In genomic region chr21:42160111-42160949, GRCh38 we compare ENCODE assay signal across 25 cellular contexts. TPM values are rescaled to one million over a fixed set of nuclear protein-coding genes. Genes with fewer than 3 reads are reported as not detected.
DNase-seq lines count a peak whose midpoint lies in the region; ATAC-seq lines count a peak whose summit lies in the region.
"Had no signal": no experiment of that assay in that cellular context is flagged by ENCODE, and none has a peak within 500 bp of the region (broad histone marks: within the 10 kb centered on the region; RNA-seq: fewer than 3 reads in every experiment).

No MANE protein-coding gene starts in this region.

- H3K4me1 Mint-ChIP-seq in effector memory CD8-positive, alpha-beta T cell (ENCODE audit: low read depth in 2 of 2): peaks cover 13 to 15% of the 10 kb centered on the region in 2 donors

- DNase-seq in activated CD8-positive, alpha-beta memory T cell treated with anti-CD3 and anti-CD28 coated beads for 24 hours: peak; percentile 56
- DNase-seq in activated CD8-positive, alpha-beta memory T cell treated with anti-CD3 and anti-CD28 coated beads, Interleukin-2, amount 50 U/mL, for 4 hours: no peak
- DNase-seq in D341Med (ENCODE audit: low spot score): peak; percentile 19
- DNase-seq in effector memory CD8-positive, alpha-beta T cell: no peak
- DNase-seq in stimulated activated CD8-positive, alpha-beta memory T cell treated with anti-CD3 and anti-CD28 coated beads, Interleukin-4, amount 100 ng/mL, for 48 hours: peak; percentile 22
- DNase-seq in mesendoderm: no peak
- no peak for DNase-seq in central memory CD4-positive, alpha-beta T cell
- DNase-seq: activated B cell treated with CpG ODN at 0.5 μM for 24 hours; activated gamma-delta T cell; aorta; cerebellar nuclear complex; effector memory CD4-positive, alpha-beta T cell; Kasumi-1; NCI-H1092 treated with DMSO at 0.1 percent for 48 hours; NCI-H510A treated with DMSO at 0.1 percent for 48 hours; SK-N-SH; T-helper 9 cell; trophoblast cell had no signal

- no peaks in the 10 kb centered on the region for H3K79me2 ChIP-seq in mesendoderm (ENCODE audit: control insufficient read depth, insufficient read depth, low read length)

- no peak overlapping the region for H3K4me2 ChIP-seq in mesendoderm (ENCODE audit: low read length)
- H3K4me2 ChIP-seq: SK-N-SH had no signal

- no peak overlapping the region for H2AK5ac ChIP-seq in mesendoderm (ENCODE audit: low read length)

- H3K4ac ChIP-seq in mesendoderm (ENCODE audit: low read depth, low read length): no peak overlapping the region

- no peaks in the 10 kb centered on the region for H3K4me1 ChIP-seq in mesendoderm (ENCODE audit: control insufficient read depth, low read depth, low read length)

- no peaks in the 10 kb centered on the region for H3K9me3 Mint-ChIP-seq in effector memory CD8-positive, alpha-beta T cell
- H3K9me3 Mint-ChIP-seq: activated B cell treated with CpG ODN at 0.5 μM for 24 hours; memory B cell; nephron; stimulated activated memory B cell treated with anti-CD40 and anti-IgM and Interleukin-4, amounts not matched to agents 10 μg/mL and 1 μg/mL and 100 μg/mL, for 72 hours had no signal

- H3K36me3 Mint-ChIP-seq in effector memory CD8-positive, alpha-beta T cell (ENCODE audit: insufficient read depth): peaks cover 3% of the 10 kb centered on the region
- H3K36me3 Mint-ChIP-seq: memory B cell; stimulated activated memory B cell treated with anti-CD40 and anti-IgM and Interleukin-4, amounts not matched to agents 10 μg/mL and 1 μg/mL and 100 μg/mL, for 72 hours had no signal

- H2BK120ac ChIP-seq in mesendoderm (ENCODE audit: low read depth, low read length): no peak overlapping the region

- no peak overlapping the region for H3K27ac ChIP-seq in mesendoderm (ENCODE audit: low read depth, low read length)

- H3K9ac ChIP-seq in mesendoderm (ENCODE audit: low read length): no peak overlapping the region
- H3K9ac ChIP-seq: SK-N-SH had no signal

- WGBS in mesendoderm (ENCODE audit: extremely low coverage, insufficient coverage, low lambda C conversion rate): no CpG with 5 or more reads among the region's 30 CpGs

- no peaks in the 10 kb centered on the region for H3K27me3 ChIP-seq in mesendoderm (ENCODE audit: insufficient read depth, low read length, poor library complexity)

- no peak overlapping the region for H3K4me3 ChIP-seq in mesendoderm (ENCODE audit: low read length)

- no peak overlapping the region for H2BK5ac ChIP-seq in mesendoderm (ENCODE audit: low read length)

- H4K8ac ChIP-seq in mesendoderm (ENCODE audit: low read depth, low read length): no peak overlapping the region

- no peak overlapping the region for H3K23ac ChIP-seq in mesendoderm (ENCODE audit: low read length)

- H4K5ac ChIP-seq in mesendoderm (ENCODE audit: low read length): no peak overlapping the region

- no peaks in the 10 kb centered on the region for H3K79me1 ChIP-seq in mesendoderm (ENCODE audit: low read length)

- peaks cover 7 to 21% of the 10 kb centered on the region in 2 donors for H3K27me3 Mint-ChIP-seq in effector memory CD8-positive, alpha-beta T cell

- no peak overlapping the region for H3K27ac Mint-ChIP-seq in effector memory CD8-positive, alpha-beta T cell
- H3K27ac Mint-ChIP-seq: activated B cell treated with CpG ODN at 0.5 μM for 24 hours; memory B cell; progenitor cell of endocrine pancreas; stimulated activated memory B cell treated with anti-CD40 and anti-IgM and Interleukin-4, amounts not matched to agents 10 μg/mL and 1 μg/mL and 100 μg/mL, for 72 hours had no signal

- H3K18ac ChIP-seq in mesendoderm (ENCODE audit: low read length): no peak overlapping the region

- H3K56ac ChIP-seq in mesendoderm (ENCODE audit: low read length): no peak overlapping the region

- H3K4me3 Mint-ChIP-seq in effector memory CD8-positive, alpha-beta T cell: no peak overlapping the region
- H3K4me3 Mint-ChIP-seq: activated B cell treated with CpG ODN at 0.5 μM for 24 hours; B cell; memory B cell; nephron; stimulated activated memory B cell treated with anti-CD40 and anti-IgM and Interleukin-4, amounts not matched to agents 10 μg/mL and 1 μg/mL and 100 μg/mL, for 72 hours had no signal

- H2BK15ac ChIP-seq in mesendoderm (replicated peaks; ENCODE audit: low read depth): no peak overlapping the region

- ATAC-seq in effector memory CD8-positive, alpha-beta T cell (replicated peaks): peak; percentile 29
- ATAC-seq in HG03354 (IDR thresholded peaks at IDR 0.05; ENCODE audit: poor library complexity, severe bottlenecking, unreplicated experiment): no peak
- ATAC-seq: HCT116; stimulated activated memory B cell treated with anti-CD40 and anti-IgM and Interleukin-4, amounts not matched to agents 10 μg/mL and 1 μg/mL and 100 μg/mL, for 72 hours had no signal

- H3K36me3 ChIP-seq in mesendoderm (ENCODE audit: control insufficient read depth, insufficient read depth, low read length): no peaks in the 10 kb centered on the region

RNA-seq across cellular contexts. Expression of gene ABCG1, which starts 58.6 kb away (rescaled TPM):
- polyA plus RNA-seq in mesendoderm (2013, experiment 1 of 2): 0.21 TPM
- polyA plus RNA-seq in mesendoderm (2013, experiment 2 of 2): 0.27 TPM

Comparison
In these comparisons a context has a peak if more than half of its experiments do, and no peak if none do; other contexts are left out.
1. DNase-seq: peak in activated CD8-positive, alpha-beta memory T cell treated with anti-CD3 and anti-CD28 coated beads for 24 hours (single experiment), D341Med (single experiment) and stimulated activated CD8-positive, alpha-beta memory T cell treated with anti-CD3 and anti-CD28 coated beads, Interleukin-4, amount 100 ng/mL, for 48 hours (single experiment); none in activated CD8-positive, alpha-beta memory T cell treated with anti-CD3 and anti-CD28 coated beads, Interleukin-2, amount 50 U/mL, for 4 hours (single experiment), effector memory CD8-positive, alpha-beta T cell (0 of 3), mesendoderm (single experiment) and central memory CD4-positive, alpha-beta T cell (single experiment).